16 cellular contexts compared by ENCODE assay signal in the genomic region with DNA sequence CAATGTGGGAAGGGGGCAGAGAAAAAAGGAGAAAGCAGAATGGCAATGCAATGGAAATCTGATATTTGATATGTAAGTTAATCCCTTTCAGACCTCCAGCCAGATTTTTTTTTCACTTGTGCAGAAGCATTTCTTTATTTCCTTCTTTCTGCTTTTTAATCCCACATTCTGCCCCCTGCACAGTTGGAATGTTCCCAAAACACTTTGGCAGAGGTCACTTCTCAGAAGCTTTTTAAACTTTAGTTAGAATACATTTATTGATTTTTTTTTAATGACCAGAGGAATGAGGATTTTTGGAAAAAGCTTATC.
DNase-seq lines count a peak whose midpoint lies in the region; ATAC-seq, FAIRE-seq and TF ChIP-seq lines count a peak whose summit lies in the region.
"Had no signal": no experiment of that assay in that cellular context is flagged by ENCODE, and none has a peak within 500 bp of the region (broad histone marks: within the 10 kb centered on the region; RNA-seq: fewer than 3 reads in every experiment).

No MANE protein-coding gene starts in this region.

- ATAC-seq in HG03045 (IDR thresholded peaks at IDR 0.05; ENCODE audit: unreplicated experiment), result no peak
- ATAC-seq: activated CD8-positive, alpha-beta memory T cell treated with anti-CD3 and anti-CD28 coated beads, Interleukin-2, amount 10 ng/mL, durations not matched to agents 7 days and 5 days had no signal

- H3K36me3 ChIP-seq in HEK293 (ENCODE audit: control insufficient read depth in 2 of 2, insufficient read depth in 1 of 2, low read length in 2 of 2) (no peaks in the 10 kb centered on the region), H1 (ENCODE audit: control insufficient read depth in 2 of 4, insufficient read depth in 4 of 4, low read length in 3 of 4) (no peaks in the 10 kb centered on the region; a peak in 1 of 8 replicates)
- H3K36me3 ChIP-seq: BE2C, esophagus muscularis mucosa had no signal

- no peak for FAIRE-seq in H1 (lab: Jason Lieb, UNC)
- FAIRE-seq in frontal cortex (lab: Jason Lieb, UNC), result no peak
- FAIRE-seq: colon had no signal

- H4K91ac ChIP-seq in H1 (replicated peaks; ENCODE audit: insufficient read length, low read length), result peak overlapping the region; percentile 88

- no peak overlapping the region for H2BK12ac ChIP-seq in H1 (ENCODE audit: low read depth, low read length)

- no peaks in the 10 kb centered on the region for H4K20me1 ChIP-seq in H1 (replicated peaks in 1 of 2; ENCODE audit: control insufficient read depth in 1 of 2, insufficient read depth in 2 of 2, low read length in 2 of 2)

- H2BK5ac ChIP-seq in H1 (ENCODE audit: low read depth, low read length), result no peak overlapping the region

- peaks cover 15% of the 10 kb centered on the region for H3K36me3 Mint-ChIP-seq in nephron (ENCODE audit: low read depth)
- H3K36me3 Mint-ChIP-seq: activated CD8-positive, alpha-beta memory T cell treated with anti-CD3 and anti-CD28 coated beads, Interleukin-2, amount 10 ng/mL, durations not matched to agents 7 days and 5 days; activated naive CD4-positive, alpha-beta T cell treated with anti-CD3 and anti-CD28 coated beads, Interleukin-2, amount 10 ng/mL, durations not matched to agents 7 days and 5 days had no signal

- H2BK120ac ChIP-seq in H1 (replicated peaks; ENCODE audit: low read depth, low read length), result peak overlapping the region; percentile 91

- no peaks in the 10 kb centered on the region for H3K27me3 Mint-ChIP-seq in nephron (ENCODE audit: low read depth)
- H3K27me3 Mint-ChIP-seq: activated CD8-positive, alpha-beta memory T cell treated with anti-CD3 and anti-CD28 coated beads, Interleukin-2, amount 10 ng/mL, durations not matched to agents 7 days and 5 days; activated naive CD4-positive, alpha-beta T cell treated with anti-CD3 and anti-CD28 coated beads, Interleukin-2, amount 10 ng/mL, durations not matched to agents 7 days and 5 days had no signal

- H3K14ac ChIP-seq in H1 (ENCODE audit: insufficient read length), result no peak overlapping the region

- H3K9me3 ChIP-seq in HEK293 (ENCODE audit: control insufficient read depth, insufficient read depth, low read depth, low read length), result no peaks in the 10 kb centered on the region
- peaks cover 0 to 7% of the 10 kb centered on the region in 2 experiments; a peak in 1 of 4 replicates for H3K9me3 ChIP-seq in H1 (ENCODE audit: insufficient read depth in 2 of 2, low read depth in 1 of 2, low read length in 1 of 2)
- H3K9me3 ChIP-seq: BE2C had no signal

- no peaks in the 10 kb centered on the region for H3K79me1 ChIP-seq in H1 (ENCODE audit: low read depth, low read length)

- POLR2A ChIA-PET in HEK293 (lab: Yijun Ruan, JAX), result no interaction called here
- POLR2A ChIA-PET in H1 (lab: Charles Lee; ENCODE audit: partially characterized antibody), result interaction anchor here (1.0 kb wide), 1 partner anchor 10 kb away, joined by 3 read pairs; no protein-coding TSS in a partner anchor

- no peak overlapping the region; the same call in 1 of the 2 replicates for H3K18ac ChIP-seq in H1 (ENCODE audit: extremely low read depth, low read length)

- H3K23me2 ChIP-seq in H1 (ENCODE audit: low read depth, low read length), result no peaks in the 10 kb centered on the region

- H3K27ac ChIP-seq in HEK293 (ENCODE audit: extremely low read depth, low read depth, low read length) (no peak overlapping the region; the same call in 1 of the 2 replicates), H1 (ENCODE audit: low read depth, low read length) (no peak overlapping the region)
- H3K27ac ChIP-seq: esophagus muscularis mucosa, VCaP had no signal

- no peak overlapping the region for H4K8ac ChIP-seq in H1 (ENCODE audit: extremely low read depth, insufficient read depth, low read length)

- TF ChIP-seq EP300 in H1 (IDR thresholded peaks at IDR 0.05; ENCODE audit: borderline replicate concordance in 1 of 2, low read depth in 2 of 2, low read length in 2 of 2), result no peak

- peaks cover 0 to 12% of the 10 kb centered on the region in 2 experiments; a peak in 2 of 4 replicates for H3K79me2 ChIP-seq in H1 (ENCODE audit: control insufficient read depth in 1 of 2, insufficient read depth in 2 of 2, low read length in 2 of 2)

- H3K27me3 ChIP-seq in H1 (replicated peaks in 1 of 4; ENCODE audit: control insufficient read depth in 3 of 4, extremely low read depth in 1 of 4, insufficient read depth in 3 of 4, low read length in 3 of 4), result no peaks in the 10 kb centered on the region
- H3K27me3 ChIP-seq: BE2C, esophagus muscularis mucosa had no signal

- no peak for TF ChIP-seq POLR2A in H1 (IDR thresholded peaks at IDR 0.05; ENCODE audit: control extremely low read depth in 1 of 2, low read depth in 2 of 2, low read length in 2 of 2)

- H3K4me1 ChIP-seq in HEK293 (ENCODE audit: control insufficient read depth, insufficient read depth, low read length) (peaks cover 10% of the 10 kb centered on the region; the same call in 1 of the 2 replicates), H1 (replicated peaks in 1 of 4; ENCODE audit: control insufficient read depth in 3 of 4, insufficient read depth in 4 of 4, low read length in 3 of 4) (peaks cover 0 to 9% (median under 1%) of the 10 kb centered on the region in 4 experiments; a peak in 2 of 7 replicates)
- H3K4me1 ChIP-seq: BE2C had no signal

- peaks cover 13% of the 10 kb centered on the region for H3K9me3 Mint-ChIP-seq in nephron
- H3K9me3 Mint-ChIP-seq: activated naive CD4-positive, alpha-beta T cell treated with anti-CD3 and anti-CD28 coated beads, Interleukin-2, amount 10 ng/mL, durations not matched to agents 7 days and 5 days had no signal

- CTCF ChIA-PET in HEK293 (lab: Yijun Ruan, JAX) (interaction anchor here (0.6 kb wide), 1 partner anchor 250 kb away, joined by 3 read pairs; no protein-coding TSS in a partner anchor), H1 (lab: Charles Lee; ENCODE audit: partially characterized antibody) (no interaction called here)

- H4K5ac ChIP-seq in H1 (ENCODE audit: insufficient read length, low read depth, low read length), result peak overlapping the region; percentile 91

- peak overlapping the region; percentile 17 to 40; a peak in 1 of 4 replicates for H3K4me2 ChIP-seq in H1 (ENCODE audit: insufficient read depth in 1 of 2, low read depth in 2 of 2, low read length in 2 of 2)

- DNase-seq in NCI-H2171 (lab: John Stamatoyannopoulos, UW), result peak; percentile 2
- no peak for DNase-seq in H1 (ENCODE audit: low read depth in 1 of 2, low spot score in 2 of 2)
- DNase-seq in RKO (ENCODE audit: low spot score), result no peak
- DNase-seq in frontal cortex (ENCODE audit: low spot score in 2 of 2), result no peak
- no peak for DNase-seq in activated CD4-positive, alpha-beta T cell treated with anti-CD3 and anti-CD28 coated beads, Interleukin-2, amount 50 U/mL, for 1 hour
- DNase-seq: activated CD8-positive, alpha-beta memory T cell treated with anti-CD3 and anti-CD28 coated beads, Interleukin-2, amount 10 ng/mL, durations not matched to agents 7 days and 5 days; activated naive CD4-positive, alpha-beta T cell treated with anti-CD3 and anti-CD28 coated beads, Interleukin-2, amount 10 ng/mL, durations not matched to agents 7 days and 5 days; BE2C; immature natural killer cell; stimulated activated naive CD4-positive, alpha-beta T cell treated with Interleukin-2 at 50 U/mL for 16 hours had no signal

- no peak overlapping the region for H2BK15ac ChIP-seq in H1 (ENCODE audit: low read length)

- H3K27ac Mint-ChIP-seq in nephron, result peak overlapping the region; percentile 79 to 91 (median 85)
- H3K27ac Mint-ChIP-seq: activated CD8-positive, alpha-beta memory T cell treated with anti-CD3 and anti-CD28 coated beads, Interleukin-2, amount 10 ng/mL, durations not matched to agents 7 days and 5 days; activated naive CD4-positive, alpha-beta T cell treated with anti-CD3 and anti-CD28 coated beads, Interleukin-2, amount 10 ng/mL, durations not matched to agents 7 days and 5 days; immature natural killer cell had no signal

- H2AFZ ChIP-seq in H1 (ENCODE audit: low read length), result no peak overlapping the region

- TF ChIP-seq CTCF in HEK293 (tag by site-specific recombination; IDR thresholded peaks at IDR 0.05) (no peak), H1 (IDR thresholded peaks at IDR 0.05; ENCODE audit: control extremely low read depth in 1 of 3, insufficient read depth in 1 of 3, low read depth in 1 of 3, low read length in 3 of 3) (no peak), nephron (IDR thresholded peaks at IDR 0.05; ENCODE audit: unreplicated experiment in 3 of 3) (no peak)

- no peak overlapping the region for H3K9ac ChIP-seq in H1 (replicated peaks in 1 of 4; ENCODE audit: extremely low read depth in 1 of 4, low read depth in 3 of 4, low read length in 3 of 4)

- 0 out of 2 replicates have a peak overlapping the region, but pooled peaks have one; percentile 51 for H2BK20ac ChIP-seq in H1 (ENCODE audit: low read length)

- H3K4me1 Mint-ChIP-seq in nephron, result peaks cover 17% of the 10 kb centered on the region
- H3K4me1 Mint-ChIP-seq: activated CD8-positive, alpha-beta memory T cell treated with anti-CD3 and anti-CD28 coated beads, Interleukin-2, amount 10 ng/mL, durations not matched to agents 7 days and 5 days; activated naive CD4-positive, alpha-beta T cell treated with anti-CD3 and anti-CD28 coated beads, Interleukin-2, amount 10 ng/mL, durations not matched to agents 7 days and 5 days; immature natural killer cell had no signal

- peak overlapping the region in 1 of 3 experiments; percentile 5 for H3K4me3 Mint-ChIP-seq in nephron
- H3K4me3 Mint-ChIP-seq: activated CD8-positive, alpha-beta memory T cell treated with anti-CD3 and anti-CD28 coated beads, Interleukin-2, amount 10 ng/mL, durations not matched to agents 7 days and 5 days; activated naive CD4-positive, alpha-beta T cell treated with anti-CD3 and anti-CD28 coated beads, Interleukin-2, amount 10 ng/mL, durations not matched to agents 7 days and 5 days; immature natural killer cell had no signal

- no peak overlapping the region for H2AK5ac ChIP-seq in H1 (ENCODE audit: low read depth, low read length)

- no peak overlapping the region for H3K4ac ChIP-seq in H1 (replicated peaks; ENCODE audit: insufficient read length, low read depth, low read length)

- H3K4me3 ChIP-seq in HEK293 (ENCODE audit: low read depth, low read length) (no peak overlapping the region), H1 (ENCODE audit: extremely low read depth in 1 of 4, insufficient read depth in 2 of 4, low read depth in 3 of 4, low read length in 4 of 4) (no peak overlapping the region)
- H3K4me3 ChIP-seq: esophagus muscularis mucosa had no signal

- no peak overlapping the region for H3K23ac ChIP-seq in H1 (ENCODE audit: insufficient read length)

- no peak for TF ChIP-seq RAD21 in H1 (IDR thresholded peaks at IDR 0.05 in 1 of 2, conservative IDR thresholded peaks at IDR 0.05 in 1 of 2; ENCODE audit: low read depth in 2 of 2, low read length in 2 of 2)

- H3K56ac ChIP-seq in H1 (replicated peaks; ENCODE audit: insufficient read length, low read depth, low read length), result no peak overlapping the region

TF ChIP-seq in HEK293, 187 proteins besides CTCF, POLR2A, EP300 and RAD21 (continues in another document):
- TF ChIP-seq GLIS1 (tag by site-specific recombination; IDR thresholded peaks at IDR 0.05), result peak; percentile 81

TF ChIP-seq in H1, 55 proteins besides CTCF, POLR2A, EP300 and RAD21:
- no peak for TF ChIP-seq SIX5 (IDR thresholded peaks at IDR 0.05; ENCODE audit: low read depth, low read length)
- no peak for TF ChIP-seq HDAC2 (IDR thresholded peaks at IDR 0.05; ENCODE audit: borderline replicate concordance in 1 of 2, low read depth in 2 of 2, low read length in 2 of 2)
- no peak for TF ChIP-seq POU5F1 (IDR thresholded peaks at IDR 0.05; ENCODE audit: low read depth, low read length)
